In the genomic region with DNA sequence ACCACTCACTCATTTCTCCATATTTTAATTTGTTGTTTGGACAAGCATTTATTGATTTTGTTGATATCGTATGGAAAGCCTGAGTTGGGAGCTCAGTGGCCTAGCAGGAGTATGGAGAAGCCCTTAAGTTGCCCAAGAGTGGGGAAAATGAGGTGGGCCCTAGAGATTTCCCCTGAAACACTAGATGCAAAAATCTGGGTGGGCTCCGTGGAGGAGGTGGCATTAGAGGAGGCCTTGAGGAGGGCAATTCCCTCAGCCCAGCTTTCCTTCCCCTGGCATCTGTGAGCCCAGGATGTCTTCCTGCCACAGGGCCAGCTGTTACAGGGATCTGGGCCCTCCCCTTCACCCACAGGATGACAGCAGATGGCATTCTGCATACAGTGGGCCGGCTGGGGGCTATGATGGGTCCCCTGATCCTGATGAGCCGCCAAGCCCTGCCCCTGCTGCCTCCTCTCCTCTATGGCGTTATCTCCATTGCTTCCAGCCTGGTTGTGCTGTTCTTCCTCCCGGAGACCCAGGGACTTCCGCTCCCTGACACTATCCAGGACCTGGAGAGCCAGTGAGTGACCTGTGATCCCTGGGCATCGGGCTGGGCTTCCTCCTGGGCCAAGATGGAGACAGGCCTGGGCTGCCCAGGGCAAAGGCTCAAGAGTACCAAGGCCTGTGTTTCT, we compare ENCODE assay signal across 21 cellular contexts. TPM values are rescaled to one million over a fixed set of nuclear protein-coding genes. Genes with fewer than 3 reads are reported as not detected.
"Had no signal": no experiment of that assay in that cellular context is flagged by ENCODE, and none has a peak within 500 bp of the region (broad histone marks: within the 10 kb centered on the region; RNA-seq: fewer than 3 reads in every experiment).

No MANE protein-coding gene starts in this region.

- DNase-seq: activated B cell treated with CpG ODN at 0.5 μM for 24 hours; activated CD4-positive, alpha-beta T cell treated with anti-CD3 and anti-CD28 coated beads, Interleukin-2, amount 10 ng/mL, durations not matched to agents 24 days and 14 days; activated CD8-positive, alpha-beta memory T cell treated with anti-CD3 and anti-CD28 coated beads, Interleukin-2, amount 50 U/mL, for 48 hours; activated naive CD8-positive, alpha-beta T cell treated with anti-CD3 and anti-CD28 coated beads for 36 hours; activated T-cell treated with anti-CD3 and anti-CD28 coated beads, Interleukin-2, amount 50 U/mL, for 72 hours; brain microvascular endothelial cell; effector CD8-positive, alpha-beta T cell; esophagus squamous epithelium; hippocampal formation; stimulated activated CD4-positive, alpha-beta T cell treated with anti-CD3 and anti-CD28 coated beads, Interleukin-12 subunit alpha, Interleukin-12 subunit beta, amount 100 ng/mL, for 4 hours; stimulated activated CD4-positive, alpha-beta T cell treated with anti-CD3 and anti-CD28 coated beads, Interleukin-2, amount 100 ng/mL, for 24 hours; T-helper 2 cell had no signal

- H3K36me3 Mint-ChIP-seq: activated naive CD8-positive, alpha-beta T cell treated with anti-CD3 and anti-CD28 coated beads for 36 hours had no signal

- H3K4me1 Mint-ChIP-seq: activated B cell treated with CpG ODN at 0.5 μM for 24 hours; activated naive CD8-positive, alpha-beta T cell treated with anti-CD3 and anti-CD28 coated beads for 36 hours had no signal

- ATAC-seq: activated T-cell treated with anti-CD3 and anti-CD28 coated beads, Interleukin-2, amount 50 U/mL, for 72 hours had no signal

- H3K4me3 ChIP-seq: esophagus squamous epithelium, vagina had no signal

- H3K27ac Mint-ChIP-seq: activated B cell treated with CpG ODN at 0.5 μM for 24 hours; activated CD4-positive, alpha-beta T cell treated with anti-CD3 and anti-CD28 coated beads, Interleukin-2, amount 10 ng/mL, durations not matched to agents 24 days and 14 days; activated naive CD8-positive, alpha-beta T cell treated with anti-CD3 and anti-CD28 coated beads for 36 hours; activated T-cell treated with anti-CD3 and anti-CD28 coated beads, Interleukin-2, amount 50 U/mL, for 72 hours had no signal

- H3K9me3 Mint-ChIP-seq: activated B cell treated with CpG ODN at 0.5 μM for 24 hours; activated CD4-positive, alpha-beta T cell treated with anti-CD3 and anti-CD28 coated beads, Interleukin-2, amount 10 ng/mL, durations not matched to agents 24 days and 14 days; activated naive CD8-positive, alpha-beta T cell treated with anti-CD3 and anti-CD28 coated beads for 36 hours; activated T-cell treated with anti-CD3 and anti-CD28 coated beads, Interleukin-2, amount 50 U/mL, for 72 hours had no signal

- H3K27me3 Mint-ChIP-seq: activated naive CD8-positive, alpha-beta T cell treated with anti-CD3 and anti-CD28 coated beads for 36 hours had no signal

- FAIRE-seq: endothelial cell of umbilical vein, keratinocyte had no signal

- H3K9me3 ChIP-seq: esophagus squamous epithelium, vagina had no signal

- H3K4me3 Mint-ChIP-seq: activated B cell treated with CpG ODN at 0.5 μM for 24 hours; activated CD4-positive, alpha-beta T cell treated with anti-CD3 and anti-CD28 coated beads, Interleukin-2, amount 10 ng/mL, durations not matched to agents 24 days and 14 days; activated naive CD8-positive, alpha-beta T cell treated with anti-CD3 and anti-CD28 coated beads for 36 hours; activated T-cell treated with anti-CD3 and anti-CD28 coated beads, Interleukin-2, amount 50 U/mL, for 72 hours had no signal

- H3K36me3 ChIP-seq: brain microvascular endothelial cell, esophagus squamous epithelium, vagina had no signal

- H3K27ac ChIP-seq: brain microvascular endothelial cell, esophagus squamous epithelium, vagina had no signal

- H3K27me3 ChIP-seq: brain microvascular endothelial cell, esophagus squamous epithelium, vagina had no signal

RNA-seq across cellular contexts. Expression of a gene that starts 13.7 kb away (rescaled TPM):
- total RNA-seq: activated B cell treated with CpG ODN at 0.5 μM for 24 hours; activated CD4-positive, alpha-beta T cell treated with anti-CD3 and anti-CD28 coated beads, Interleukin-2, amount 10 ng/mL, durations not matched to agents 24 days and 14 days; activated naive CD8-positive, alpha-beta T cell treated with anti-CD3 and anti-CD28 coated beads for 36 hours; activated T-cell treated with anti-CD3 and anti-CD28 coated beads, Interleukin-2, amount 50 U/mL, for 72 hours; endothelial cell of umbilical vein; esophagus squamous epithelium; fibroblast of villous mesenchyme; glomerular endothelial cell; osteocyte had no signal
- polyA plus RNA-seq: endothelial cell of umbilical vein, keratinocyte, neural cell had no signal

RNA-seq across cellular contexts. Expression of a gene that starts 21.6 kb away (rescaled TPM):
- total RNA-seq: activated B cell treated with CpG ODN at 0.5 μM for 24 hours; activated CD4-positive, alpha-beta T cell treated with anti-CD3 and anti-CD28 coated beads, Interleukin-2, amount 10 ng/mL, durations not matched to agents 24 days and 14 days; activated naive CD8-positive, alpha-beta T cell treated with anti-CD3 and anti-CD28 coated beads for 36 hours; activated T-cell treated with anti-CD3 and anti-CD28 coated beads, Interleukin-2, amount 50 U/mL, for 72 hours; endothelial cell of umbilical vein; esophagus squamous epithelium; fibroblast of villous mesenchyme; glomerular endothelial cell; lower leg skin; osteocyte; vagina had no signal
- polyA plus RNA-seq: endothelial cell of umbilical vein, keratinocyte, neural cell, thymus had no signal
